1 cellular context compared by ENCODE assay signal in genomic region chr7:129468087-129468486, GRCh38.
TF ChIP-seq lines count a peak whose summit lies in the region.

No MANE protein-coding gene starts in this region.

TF ChIP-seq in SK-N-SH, 30 proteins besides CTCF, POLR2A, EP300 and RAD21 (continued from another document):
- TF ChIP-seq IRF3 (IDR thresholded peaks at IDR 0.05; ENCODE audit: low read depth, low read length) (no peak), JUND (IDR thresholded peaks at IDR 0.05) (no peak)
